Comparison of ENCODE assay signal across 16 cellular contexts in the genomic region with DNA sequence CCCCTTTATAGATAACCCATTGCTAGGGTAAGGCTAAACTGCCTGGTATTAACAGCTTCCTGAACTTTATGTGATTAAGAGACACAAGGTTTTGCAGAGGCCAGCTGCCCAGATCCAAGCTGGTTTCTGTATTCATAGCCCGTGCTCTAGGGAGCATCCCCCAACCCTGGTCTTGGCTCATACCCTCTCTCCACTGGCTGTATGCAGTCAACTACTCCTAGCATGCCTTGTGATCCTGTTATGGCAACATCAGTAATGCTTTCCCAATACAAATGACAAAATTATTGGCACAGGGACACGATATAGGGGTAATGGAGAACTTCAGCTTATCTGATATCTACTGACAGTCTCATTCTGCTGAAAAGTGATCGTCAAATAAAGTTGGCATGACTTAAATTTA.
DNase-seq lines count a peak whose midpoint lies in the region; ATAC-seq and TF ChIP-seq lines count a peak whose summit lies in the region.
"Had no signal": no experiment of that assay in that cellular context is flagged by ENCODE, and none has a peak within 500 bp of the region (broad histone marks: within the 10 kb centered on the region; RNA-seq: fewer than 3 reads in every experiment).

No MANE protein-coding gene starts in this region.

- POLR2A ChIA-PET in OCI-LY7 (lab: Charles Lee), result interaction anchor here (0.6 to 8.9 kb wide), 13 partner anchors 15 to 202 kb away, joined by 3 to 186 read pairs (median 5); partner anchors contain the start of gene MKLN1
- POLR2A ChIA-PET in CD4-positive, alpha-beta T cell (lab: Charles Lee), result no interaction called here

- no peaks in the 10 kb centered on the region for H3K9me3 ChIP-seq in OCI-LY7 (ENCODE audit: low read length)
- no peaks in the 10 kb centered on the region for H3K9me3 ChIP-seq in CD4-positive, alpha-beta T cell (ENCODE audit: control insufficient read depth, low read length)
- H3K9me3 ChIP-seq: A549, MG63 had no signal

- H3K27ac Mint-ChIP-seq in activated naive CD8-positive, alpha-beta T cell treated with anti-CD3 and anti-CD28 coated beads for 36 hours, result peak overlapping the region; percentile 13
- H3K27ac Mint-ChIP-seq in activated naive CD8-positive, alpha-beta T cell treated with anti-CD3 and anti-CD28 coated beads, Interleukin-2, amount 50 U/mL, for 24 hours, result no peak overlapping the region
- H3K27ac Mint-ChIP-seq in naive B cell, result peak overlapping the region; percentile 94 to 99 (median 98)
- H3K27ac Mint-ChIP-seq in CD4-positive, alpha-beta T cell, result no peak overlapping the region
- H3K27ac Mint-ChIP-seq: GM23338 had no signal

- H3K9me2 ChIP-seq in OCI-LY7 (ENCODE audit: insufficient read depth, low read length), result no peaks in the 10 kb centered on the region

- no peaks in the 10 kb centered on the region for H3K79me2 ChIP-seq in OCI-LY7 (ENCODE audit: insufficient read depth, low read depth, low read length)

- CTCF ChIA-PET in OCI-LY7 (lab: Charles Lee; ENCODE audit: unreplicated experiment), result interaction anchor here (0.7 to 2.1 kb wide), 5 partner anchors 14 to 45 kb away, joined by 3 to 6 read pairs (median 3); no protein-coding TSS in a partner anchor
- CTCF ChIA-PET in CD4-positive, alpha-beta T cell (lab: Charles Lee), result interaction anchor here (1.4 to 1.6 kb wide), 2 partner anchors 12 to 178 kb away, joined by 3 read pairs; no protein-coding TSS in a partner anchor

- no peak for TF ChIP-seq CTCF in OCI-LY7 (conservative IDR thresholded peaks at IDR 0.05; ENCODE audit: low read length)
- no peak for TF ChIP-seq CTCF in CD4-positive, alpha-beta T cell (IDR thresholded peaks at IDR 0.05)

- H4K20me1 ChIP-seq in OCI-LY7 (ENCODE audit: insufficient read depth, low read length), result no peaks in the 10 kb centered on the region

- peaks cover 51% of the 10 kb centered on the region for H3K4me1 ChIP-seq in OCI-LY7 (ENCODE audit: insufficient read depth, low read length, poor library complexity, severe bottlenecking)
- H3K4me1 ChIP-seq: A549 had no signal

- H3K27me3 ChIP-seq in CD4-positive, alpha-beta T cell (ENCODE audit: control insufficient read depth, insufficient read depth, low read length), result no peaks in the 10 kb centered on the region
- H3K27me3 ChIP-seq: MG63 had no signal

- BruUV-seq in OCI-LY7 (replicated peaks; lab: Mats Ljungman, UMichigan), result TSS peak; percentile 86

- no peaks in the 10 kb centered on the region; the same call in 1 of the 2 replicates for H3K36me3 ChIP-seq in OCI-LY7 (ENCODE audit: insufficient read depth, low read length)
- H3K36me3 ChIP-seq: MG63 had no signal

- peak overlapping the region; percentile 78 for H3K4me2 ChIP-seq in OCI-LY7 (ENCODE audit: low read length)
- H3K4me2 ChIP-seq: A549, GM23338, PC-9 had no signal

- intact Hi-C loops in OCI-LY7 (cut with micrococcal nuclease; ENCODE audit: unreplicated experiment), result loop anchor here (1.0 kb wide), 4 partner anchors 15 to 178 kb away; no protein-coding TSS in a partner anchor
- intact Hi-C loops in CD4-positive, alpha-beta T cell (cut with DNase I, micrococcal nuclease), result no loop called here

- no peaks in the 10 kb centered on the region for H3K4me1 Mint-ChIP-seq in activated naive CD8-positive, alpha-beta T cell treated with anti-CD3 and anti-CD28 coated beads for 36 hours
- peaks cover 7% of the 10 kb centered on the region for H3K4me1 Mint-ChIP-seq in activated naive CD8-positive, alpha-beta T cell treated with anti-CD3 and anti-CD28 coated beads, Interleukin-2, amount 50 U/mL, for 24 hours
- peaks cover 30 to 45% (median 40%) of the 10 kb centered on the region in 3 donors for H3K4me1 Mint-ChIP-seq in naive B cell
- no peaks in the 10 kb centered on the region for H3K4me1 Mint-ChIP-seq in CD4-positive, alpha-beta T cell (ENCODE audit: low read depth)

- no peaks in the 10 kb centered on the region for H3K9me3 Mint-ChIP-seq in activated naive CD8-positive, alpha-beta T cell treated with anti-CD3 and anti-CD28 coated beads for 36 hours
- peaks cover 7% of the 10 kb centered on the region for H3K9me3 Mint-ChIP-seq in activated naive CD8-positive, alpha-beta T cell treated with anti-CD3 and anti-CD28 coated beads, Interleukin-2, amount 50 U/mL, for 24 hours
- peaks cover 0 to 8% (median 0%) of the 10 kb centered on the region in 7 donors for H3K9me3 Mint-ChIP-seq in naive B cell
- no peaks in the 10 kb centered on the region for H3K9me3 Mint-ChIP-seq in CD4-positive, alpha-beta T cell

- no peaks in the 10 kb centered on the region for H3K27me3 Mint-ChIP-seq in activated naive CD8-positive, alpha-beta T cell treated with anti-CD3 and anti-CD28 coated beads for 36 hours
- H3K27me3 Mint-ChIP-seq in activated naive CD8-positive, alpha-beta T cell treated with anti-CD3 and anti-CD28 coated beads, Interleukin-2, amount 50 U/mL, for 24 hours, result no peaks in the 10 kb centered on the region
- no peaks in the 10 kb centered on the region for H3K27me3 Mint-ChIP-seq in naive B cell
- no peaks in the 10 kb centered on the region for H3K27me3 Mint-ChIP-seq in CD4-positive, alpha-beta T cell

- no peak for ATAC-seq in activated naive CD8-positive, alpha-beta T cell treated with anti-CD3 and anti-CD28 coated beads, Interleukin-2, amount 50 U/mL, for 24 hours
- no peak for ATAC-seq in naive B cell (ENCODE audit: low read depth in 2 of 2)
- no peak for ATAC-seq in CD4-positive, alpha-beta T cell (ENCODE audit: poor library complexity)
- ATAC-seq: GM23338 had no signal

- peak overlapping the region; percentile 37 for H3K4me3 ChIP-seq in OCI-LY7 (ENCODE audit: low read depth, low read length, poor library complexity, severe bottlenecking)
- H3K4me3 ChIP-seq: A549, GM23338, MG63, PC-9 had no signal

- H3K36me3 Mint-ChIP-seq in activated naive CD8-positive, alpha-beta T cell treated with anti-CD3 and anti-CD28 coated beads for 36 hours, result no peaks in the 10 kb centered on the region
- H3K36me3 Mint-ChIP-seq in activated naive CD8-positive, alpha-beta T cell treated with anti-CD3 and anti-CD28 coated beads, Interleukin-2, amount 50 U/mL, for 24 hours (ENCODE audit: low read depth), result peaks cover 3% of the 10 kb centered on the region
- no peaks in the 10 kb centered on the region for H3K36me3 Mint-ChIP-seq in naive B cell
- H3K36me3 Mint-ChIP-seq in CD4-positive, alpha-beta T cell (ENCODE audit: low read depth), result no peaks in the 10 kb centered on the region

- H3K4me3 Mint-ChIP-seq in activated naive CD8-positive, alpha-beta T cell treated with anti-CD3 and anti-CD28 coated beads for 36 hours, result no peak overlapping the region
- no peak overlapping the region for H3K4me3 Mint-ChIP-seq in activated naive CD8-positive, alpha-beta T cell treated with anti-CD3 and anti-CD28 coated beads, Interleukin-2, amount 50 U/mL, for 24 hours
- peak overlapping the region in 2 of 8 donors; percentile 23 to 76 for H3K4me3 Mint-ChIP-seq in naive B cell
- no peak overlapping the region for H3K4me3 Mint-ChIP-seq in CD4-positive, alpha-beta T cell
- H3K4me3 Mint-ChIP-seq: GM23338 had no signal

- DNase-seq in activated naive CD8-positive, alpha-beta T cell treated with anti-CD3 and anti-CD28 coated beads for 36 hours, result no peak
- DNase-seq in activated naive CD8-positive, alpha-beta T cell treated with anti-CD3 and anti-CD28 coated beads, Interleukin-2, amount 50 U/mL, for 24 hours, result no peak
- DNase-seq in OCI-LY7 (ENCODE audit: low spot score) (peak; percentile 45), naive B cell (no peak), C1 segment of cervical spinal cord (lab: John Stamatoyannopoulos, UW) (no peak), NCI-H1092 (lab: John Stamatoyannopoulos, UW) (no peak)
- no peak for DNase-seq in CD4-positive, alpha-beta T cell
- DNase-seq: MG63, NCI-H1105, NCI-H187, NCI-H226, NCI-H524 treated with DMSO at 0.1 percent for 48 hours, PC-9 had no signal

- H2AFZ ChIP-seq in OCI-LY7 (ENCODE audit: low read length), result peak overlapping the region; percentile 12; the same call in 1 of the 2 replicates
- H2AFZ ChIP-seq: GM23338, PC-9 had no signal

- H3K27ac ChIP-seq in OCI-LY7 (ENCODE audit: low read depth, low read length, poor library complexity, severe bottlenecking), result peak overlapping the region; percentile 100
- no peak overlapping the region for H3K27ac ChIP-seq in CD4-positive, alpha-beta T cell (ENCODE audit: low read depth, low read length)
- H3K27ac ChIP-seq: A549, C4-2B, PC-9 had no signal

Comparison
In these comparisons a context has a peak if more than half of its experiments do, and no peak if none do; other contexts are left out.
1. H3K27ac Mint-ChIP-seq: peak in activated naive CD8-positive, alpha-beta T cell treated with anti-CD3 and anti-CD28 coated beads for 36 hours (single experiment) and naive B cell (6 of 6); none in activated naive CD8-positive, alpha-beta T cell treated with anti-CD3 and anti-CD28 coated beads, Interleukin-2, amount 50 U/mL, for 24 hours (single experiment) and CD4-positive, alpha-beta T cell (single experiment).